Comparison of ENCODE assay signal across 8 cellular contexts in the genomic region with DNA sequence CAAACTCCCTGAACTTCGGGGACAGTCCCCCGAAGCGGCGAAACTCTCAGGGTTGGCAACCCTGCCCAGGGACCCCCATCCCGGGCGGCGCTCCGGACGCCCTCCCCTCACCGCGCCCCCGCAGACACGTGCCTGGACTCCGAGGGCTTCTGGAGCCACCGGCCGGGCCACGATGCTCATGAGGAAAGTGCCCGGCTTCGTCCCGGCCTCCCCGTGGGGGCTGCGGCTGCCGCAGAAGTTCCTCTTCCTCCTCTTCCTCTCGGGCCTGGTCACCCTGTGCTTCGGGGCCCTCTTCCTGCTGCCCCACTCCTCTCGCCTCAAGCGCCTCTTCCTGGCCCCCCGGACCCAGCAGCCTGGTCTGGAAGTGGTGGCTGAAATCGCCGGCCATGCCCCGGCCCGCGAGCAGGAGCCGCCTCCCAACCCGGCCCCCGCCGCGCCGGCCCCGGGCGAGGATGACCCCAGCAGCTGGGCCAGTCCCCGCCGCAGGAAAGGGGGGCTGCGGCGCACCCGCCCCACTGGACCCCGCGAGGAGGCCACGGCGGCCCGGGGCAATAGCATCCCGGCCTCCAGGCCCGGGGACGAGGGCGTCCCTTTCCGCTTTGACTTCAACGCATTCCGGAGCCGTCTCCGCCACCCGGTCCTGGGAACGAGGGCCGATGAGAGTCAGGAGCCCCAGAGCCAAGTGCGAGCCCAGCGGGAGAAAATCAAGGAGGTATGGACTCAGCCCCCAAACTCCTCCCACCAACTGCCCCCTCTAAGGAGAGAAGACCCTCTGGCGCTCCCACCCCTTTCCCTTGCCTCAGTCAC. TPM values are rescaled to one million over a fixed set of nuclear protein-coding genes. Genes with fewer than 3 reads are reported as not detected.
DNase-seq lines count a peak whose midpoint lies in the region; ATAC-seq, FAIRE-seq and TF ChIP-seq lines count a peak whose summit lies in the region.

No MANE protein-coding gene starts in this region.

- no peak for ATAC-seq in memory B cell (ENCODE audit: low read depth)

- H3K4me3 Mint-ChIP-seq in memory B cell: peak overlapping the region; percentile 88

- no peaks in the 10 kb centered on the region for H3K9me2 ChIP-seq in MM.1S (replicated peaks; ENCODE audit: insufficient read depth, low read length)

- H3K4me3 ChIP-seq in MM.1S (ENCODE audit: low read length): peak overlapping the region; percentile 60; the same call in 1 of the 2 replicates
- H3K4me3 ChIP-seq in bronchial epithelial cell (ENCODE audit: low read depth, low read length): peak overlapping the region; percentile 47
- peak overlapping the region; percentile 44 to 68 for H3K4me3 ChIP-seq in uterus

- H4K20me1 ChIP-seq in MM.1S (ENCODE audit: insufficient read depth, low read length): no peaks in the 10 kb centered on the region

- intact Hi-C loops in uterus (cut with DNase I; ENCODE audit: low total_unique reads): loop anchor here (5.0 to 10.0 kb wide), 2 partner anchors 74 to 127 kb away; no protein-coding TSS in a partner anchor

- TF ChIP-seq CTCF in MM.1S (IDR thresholded peaks at IDR 0.05; ENCODE audit: low read length): no peak
- TF ChIP-seq CTCF in bronchial epithelial cell (IDR thresholded peaks at IDR 0.05; ENCODE audit: insufficient read depth, low read length, severe bottlenecking): no peak
- no peak for TF ChIP-seq CTCF in uterus (IDR thresholded peaks at IDR 0.05)

- H3K27ac ChIP-seq in MM.1S (ENCODE audit: low read length): peak overlapping the region; percentile 92; the same call in 1 of the 2 replicates
- H3K27ac ChIP-seq in uterus: peak overlapping the region; percentile 55 to 61

- DNase-seq in Ammon's horn (ENCODE audit: low spot score) (peak; percentile 31), MM.1S (no peak), bronchial epithelial cell (ENCODE audit: low read depth) (no peak), memory B cell (ENCODE audit: low spot score in 2 of 2) (peak in 1 of 2 donors; percentile 20), uterus (peak in 1 of 2 donors; percentile 36), NCI-H510A treated with DMSO at 0.1 percent for 48 hours (lab: John Stamatoyannopoulos, UW) (no peak), amniotic stem cell (lab: John Stamatoyannopoulos, UW) (no peak), NCI-H2227 treated with DMSO at 0.1 percent for 48 hours (lab: John Stamatoyannopoulos, UW) (no peak)

- H3K9ac ChIP-seq in MM.1S (ENCODE audit: low read length): peak overlapping the region; percentile 69

- H3K79me2 ChIP-seq in MM.1S (ENCODE audit: low read length): peaks cover 24% of the 10 kb centered on the region

- H3K36me3 ChIP-seq in MM.1S (replicated peaks; ENCODE audit: insufficient read depth, low read length): no peaks in the 10 kb centered on the region
- no peaks in the 10 kb centered on the region for H3K36me3 ChIP-seq in bronchial epithelial cell (ENCODE audit: control insufficient read depth, insufficient read depth, low read length)
- H3K36me3 ChIP-seq in uterus: no peaks in the 10 kb centered on the region

- H3K9me3 ChIP-seq in MM.1S (replicated peaks; ENCODE audit: insufficient read depth, low read length) (no peaks in the 10 kb centered on the region), uterus (no peaks in the 10 kb centered on the region)

- H3K4me1 ChIP-seq in MM.1S (ENCODE audit: low read length) (peaks cover 64% of the 10 kb centered on the region), uterus (peaks cover 0 to 15% of the 10 kb centered on the region in 2 donors)

- no peaks in the 10 kb centered on the region for H3K36me3 Mint-ChIP-seq in memory B cell

- no peak for TF ChIP-seq POLR2A in uterus (IDR thresholded peaks at IDR 0.05)

- H3K9me3 Mint-ChIP-seq in memory B cell: no peaks in the 10 kb centered on the region

- no peak for FAIRE-seq in bronchial epithelial cell (lab: Jason Lieb, UNC)

- H3K27ac Mint-ChIP-seq in memory B cell: peak overlapping the region; percentile 36

- peaks cover 33% of the 10 kb centered on the region for H3K4me1 Mint-ChIP-seq in memory B cell

- H3F3A ChIP-seq in MM.1S (ENCODE audit: insufficient read depth, low read length): peaks cover 43% of the 10 kb centered on the region

- no peak overlapping the region for H2AFZ ChIP-seq in MM.1S (ENCODE audit: low read length)

- H3K27me3 ChIP-seq in MM.1S (replicated peaks; ENCODE audit: insufficient read depth, low read length) (no peaks in the 10 kb centered on the region), bronchial epithelial cell (ENCODE audit: control insufficient read depth, insufficient read depth, low read length) (peaks cover 18% of the 10 kb centered on the region), uterus (no peaks in the 10 kb centered on the region)

- H3K27me3 Mint-ChIP-seq in memory B cell: peaks cover 22% of the 10 kb centered on the region

- H3K4me2 ChIP-seq in MM.1S (ENCODE audit: low read depth, low read length): peak overlapping the region; percentile 94

RNA-seq across cellular contexts. Expression of a gene that starts 1.2 kb away (rescaled TPM):
- total RNA-seq in bronchial epithelial cell (under 0.01 and 0.26 TPM in 2 replicates), uterus (10 to 100 TPM in 1 of 4 donors, 1 to 10 TPM in 3; 5.0 to 31.1 (median 7.9) TPM)
